11 cellular contexts compared by ENCODE assay signal in the genomic region with DNA sequence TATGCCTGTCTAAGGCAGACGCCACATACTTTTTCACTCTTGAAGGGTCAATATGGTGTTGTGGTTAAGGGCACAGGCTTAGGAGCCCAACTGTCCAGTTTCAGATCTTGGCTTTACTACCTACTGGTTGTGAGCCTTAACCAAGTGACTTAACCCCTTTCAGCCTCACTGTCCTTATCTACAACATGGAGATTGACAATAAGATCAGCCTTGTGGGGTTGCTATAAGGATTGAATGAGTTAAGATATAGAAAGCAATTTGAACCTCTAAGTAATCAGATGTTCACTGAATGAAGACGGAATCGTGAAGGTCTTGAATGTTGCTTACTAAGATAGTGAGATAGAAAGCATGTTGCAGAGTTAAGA.
DNase-seq lines count a peak whose midpoint lies in the region; ATAC-seq, FAIRE-seq and TF ChIP-seq lines count a peak whose summit lies in the region.
"Had no signal": no experiment of that assay in that cellular context is flagged by ENCODE, and none has a peak within 500 bp of the region (broad histone marks: within the 10 kb centered on the region; RNA-seq: fewer than 3 reads in every experiment).

No MANE protein-coding gene starts in this region.

- H3K36me3 Mint-ChIP-seq in CD8-positive, alpha-beta T cell, result no peaks in the 10 kb centered on the region
- H3K36me3 Mint-ChIP-seq in central memory CD8-positive, alpha-beta T cell (ENCODE audit: insufficient read depth), result peaks cover 3% of the 10 kb centered on the region
- H3K36me3 Mint-ChIP-seq in progenitor cell of endocrine pancreas (ENCODE audit: insufficient read depth), result no peaks in the 10 kb centered on the region

- H4K20me1 ChIP-seq in MM.1S (ENCODE audit: insufficient read depth, low read length), result no peaks in the 10 kb centered on the region

- no peak overlapping the region for H4K12ac ChIP-seq in trophoblast cell (ENCODE audit: low read depth, low read length)

- peak overlapping the region; percentile 58 for H3K4me3 Mint-ChIP-seq in CD8-positive, alpha-beta T cell
- peak overlapping the region; percentile 81 for H3K4me3 Mint-ChIP-seq in central memory CD8-positive, alpha-beta T cell
- peak overlapping the region; percentile 32 for H3K4me3 Mint-ChIP-seq in progenitor cell of endocrine pancreas (ENCODE audit: low read depth)

- H3K27ac Mint-ChIP-seq in CD8-positive, alpha-beta T cell, result peak overlapping the region; percentile 60
- peak overlapping the region; percentile 91 for H3K27ac Mint-ChIP-seq in central memory CD8-positive, alpha-beta T cell (ENCODE audit: low read depth)
- H3K27ac Mint-ChIP-seq in progenitor cell of endocrine pancreas, result peak overlapping the region; percentile 42

- peaks cover 10% of the 10 kb centered on the region for H3K79me1 ChIP-seq in trophoblast cell (ENCODE audit: low read length)

- intact Hi-C loops in CD8-positive, alpha-beta T cell (cut with DNase I, micrococcal nuclease), result no loop called here

- peaks cover 11% of the 10 kb centered on the region for H3K4me1 ChIP-seq in CD8-positive, alpha-beta T cell (ENCODE audit: insufficient read depth, low read length)
- H3K4me1 ChIP-seq in MM.1S (ENCODE audit: low read length) (peaks cover 30% of the 10 kb centered on the region), trophoblast cell (ENCODE audit: control insufficient read depth in 1 of 2, insufficient read depth in 2 of 2, low read length in 2 of 2) (peaks cover 0 to 5% of the 10 kb centered on the region in 2 experiments)

- H3K27ac ChIP-seq in CD8-positive, alpha-beta T cell (ENCODE audit: low read depth, low read length), result no peak overlapping the region
- H3K27ac ChIP-seq in MM.1S (ENCODE audit: low read length), result peak overlapping the region; percentile 96; the same call in 1 of the 2 replicates
- no peak overlapping the region for H3K27ac ChIP-seq in trophoblast cell (ENCODE audit: low read depth, low read length)

- POLR2A ChIA-PET in CD8-positive, alpha-beta T cell (lab: Charles Lee), result interaction anchor here (1.1 kb wide), 1 partner anchor 121 kb away, joined by 3 read pairs; the partner anchor contains the start of gene JUN

- H4K91ac ChIP-seq in trophoblast cell (ENCODE audit: low read depth, low read length), result no peak overlapping the region

- H3K27me3 Mint-ChIP-seq in CD8-positive, alpha-beta T cell (ENCODE audit: low read depth), result no peaks in the 10 kb centered on the region
- no peaks in the 10 kb centered on the region for H3K27me3 Mint-ChIP-seq in central memory CD8-positive, alpha-beta T cell
- H3K27me3 Mint-ChIP-seq in progenitor cell of endocrine pancreas, result peaks cover 5% of the 10 kb centered on the region

- H4K8ac ChIP-seq in trophoblast cell (ENCODE audit: low read depth, low read length), result no peak overlapping the region

- H2AFZ ChIP-seq in MM.1S (ENCODE audit: low read length), result no peak overlapping the region
- no peak overlapping the region for H2AFZ ChIP-seq in trophoblast cell (ENCODE audit: insufficient read depth, low read length, poor library complexity)

- no peak overlapping the region for H3K23ac ChIP-seq in trophoblast cell (ENCODE audit: low read length)

- H2BK5ac ChIP-seq in trophoblast cell (ENCODE audit: low read depth, low read length, poor library complexity), result no peak overlapping the region

- no peak overlapping the region for H3K9ac ChIP-seq in MM.1S (ENCODE audit: low read length)
- no peak overlapping the region for H3K9ac ChIP-seq in trophoblast cell (ENCODE audit: low read length)

- H3F3A ChIP-seq in MM.1S (ENCODE audit: insufficient read depth, low read length), result peaks cover 26% of the 10 kb centered on the region

- H3K79me2 ChIP-seq in MM.1S (ENCODE audit: low read length) (no peaks in the 10 kb centered on the region), trophoblast cell (ENCODE audit: control insufficient read depth, insufficient read depth, low read length, poor library complexity) (peaks cover 3% of the 10 kb centered on the region)

- H2BK12ac ChIP-seq in trophoblast cell (ENCODE audit: low read length), result no peak overlapping the region

- ATAC-seq in CD8-positive, alpha-beta T cell, result no peak
- ATAC-seq in central memory CD8-positive, alpha-beta T cell (replicated peaks; ENCODE audit: extremely low read depth, poor library complexity, severe bottlenecking), result no peak
- ATAC-seq in GM19328 (IDR thresholded peaks at IDR 0.05; ENCODE audit: unreplicated experiment), result no peak
- ATAC-seq: Right ventricle myocardium inferior, sciatic nerve had no signal

- H3K4ac ChIP-seq in trophoblast cell (ENCODE audit: low read depth, low read length), result no peak overlapping the region

- DNase-seq in CD8-positive, alpha-beta T cell, result no peak
- DNase-seq in MM.1S, result peak; percentile 65
- DNase-seq in central memory CD8-positive, alpha-beta T cell (ENCODE audit: low spot score in 2 of 2), result no peak
- DNase-seq in progenitor cell of endocrine pancreas (ENCODE audit: low spot score, unreplicated experiment), result no peak
- DNase-seq in RCC 7860 (ENCODE audit: low spot score), result no peak
- no peak for DNase-seq in trophoblast cell
- DNase-seq: COR-L47, NCI-H1417 treated with DMSO at 0.1 percent for 48 hours had no signal

- FAIRE-seq in RCC 7860 (lab: Jason Lieb, UNC), result no peak

- H3K36me3 ChIP-seq in CD8-positive, alpha-beta T cell (ENCODE audit: insufficient read depth, low read length), result no peaks in the 10 kb centered on the region
- H3K36me3 ChIP-seq in MM.1S (replicated peaks; ENCODE audit: insufficient read depth, low read length) (no peaks in the 10 kb centered on the region), trophoblast cell (ENCODE audit: control insufficient read depth in 1 of 2, insufficient read depth in 2 of 2, low read length in 2 of 2) (no peaks in the 10 kb centered on the region)

- H2BK120ac ChIP-seq in trophoblast cell (ENCODE audit: insufficient read depth, low read length, poor library complexity), result no peak overlapping the region

- no peaks in the 10 kb centered on the region for H3K27me3 ChIP-seq in CD8-positive, alpha-beta T cell (ENCODE audit: insufficient read depth, low read length)
- no peaks in the 10 kb centered on the region for H3K27me3 ChIP-seq in MM.1S (replicated peaks; ENCODE audit: insufficient read depth, low read length)
- H3K27me3 ChIP-seq in trophoblast cell (ENCODE audit: insufficient read depth, low read length), result no peaks in the 10 kb centered on the region

- H2AK5ac ChIP-seq in trophoblast cell (ENCODE audit: low read length), result no peak overlapping the region

- no peak for TF ChIP-seq CTCF in CD8-positive, alpha-beta T cell (IDR thresholded peaks at IDR 0.05)
- TF ChIP-seq CTCF in MM.1S (IDR thresholded peaks at IDR 0.05; ENCODE audit: low read length) (no peak), progenitor cell of endocrine pancreas (IDR thresholded peaks at IDR 0.05; ENCODE audit: unreplicated experiment) (no peak)

- H3K9me3 Mint-ChIP-seq in CD8-positive, alpha-beta T cell, result no peaks in the 10 kb centered on the region
- no peaks in the 10 kb centered on the region for H3K9me3 Mint-ChIP-seq in central memory CD8-positive, alpha-beta T cell
- no peaks in the 10 kb centered on the region for H3K9me3 Mint-ChIP-seq in progenitor cell of endocrine pancreas (ENCODE audit: low read depth)

- peaks cover 18% of the 10 kb centered on the region for H3K4me1 Mint-ChIP-seq in CD8-positive, alpha-beta T cell (ENCODE audit: low read depth)
- peaks cover 6% of the 10 kb centered on the region for H3K4me1 Mint-ChIP-seq in central memory CD8-positive, alpha-beta T cell
- peaks cover 26% of the 10 kb centered on the region for H3K4me1 Mint-ChIP-seq in progenitor cell of endocrine pancreas (ENCODE audit: low read depth)

- CTCF ChIA-PET in CD8-positive, alpha-beta T cell (lab: Charles Lee), result no interaction called here

- H3K14ac ChIP-seq in trophoblast cell (ENCODE audit: low read length), result no peak overlapping the region

- H3K18ac ChIP-seq in trophoblast cell (ENCODE audit: low read length), result no peak overlapping the region

- no peaks in the 10 kb centered on the region for H3K9me3 ChIP-seq in CD8-positive, alpha-beta T cell (ENCODE audit: low read length)
- H3K9me3 ChIP-seq in MM.1S (replicated peaks; ENCODE audit: insufficient read depth, low read length), result no peaks in the 10 kb centered on the region
- no peaks in the 10 kb centered on the region for H3K9me3 ChIP-seq in trophoblast cell (ENCODE audit: insufficient read depth, low read depth, low read length)

- H3K4me2 ChIP-seq in MM.1S (ENCODE audit: low read depth, low read length), result peak overlapping the region; percentile 91; the same call in 1 of the 2 replicates
- H3K4me2 ChIP-seq in trophoblast cell (ENCODE audit: low read length), result no peak overlapping the region

- H3K9me2 ChIP-seq in MM.1S (replicated peaks; ENCODE audit: insufficient read depth, low read length), result no peaks in the 10 kb centered on the region

- no peak overlapping the region for H3K4me3 ChIP-seq in CD8-positive, alpha-beta T cell (ENCODE audit: low read depth, low read length)
- H3K4me3 ChIP-seq in MM.1S (ENCODE audit: low read length) (no peak overlapping the region), trophoblast cell (ENCODE audit: low read depth, low read length) (no peak overlapping the region)

- no CpG with 5 or more reads among the region's 3 CpGs for WGBS in trophoblast cell (ENCODE audit: extremely low coverage, insufficient coverage, insufficient read length)
